In the genomic region with DNA sequence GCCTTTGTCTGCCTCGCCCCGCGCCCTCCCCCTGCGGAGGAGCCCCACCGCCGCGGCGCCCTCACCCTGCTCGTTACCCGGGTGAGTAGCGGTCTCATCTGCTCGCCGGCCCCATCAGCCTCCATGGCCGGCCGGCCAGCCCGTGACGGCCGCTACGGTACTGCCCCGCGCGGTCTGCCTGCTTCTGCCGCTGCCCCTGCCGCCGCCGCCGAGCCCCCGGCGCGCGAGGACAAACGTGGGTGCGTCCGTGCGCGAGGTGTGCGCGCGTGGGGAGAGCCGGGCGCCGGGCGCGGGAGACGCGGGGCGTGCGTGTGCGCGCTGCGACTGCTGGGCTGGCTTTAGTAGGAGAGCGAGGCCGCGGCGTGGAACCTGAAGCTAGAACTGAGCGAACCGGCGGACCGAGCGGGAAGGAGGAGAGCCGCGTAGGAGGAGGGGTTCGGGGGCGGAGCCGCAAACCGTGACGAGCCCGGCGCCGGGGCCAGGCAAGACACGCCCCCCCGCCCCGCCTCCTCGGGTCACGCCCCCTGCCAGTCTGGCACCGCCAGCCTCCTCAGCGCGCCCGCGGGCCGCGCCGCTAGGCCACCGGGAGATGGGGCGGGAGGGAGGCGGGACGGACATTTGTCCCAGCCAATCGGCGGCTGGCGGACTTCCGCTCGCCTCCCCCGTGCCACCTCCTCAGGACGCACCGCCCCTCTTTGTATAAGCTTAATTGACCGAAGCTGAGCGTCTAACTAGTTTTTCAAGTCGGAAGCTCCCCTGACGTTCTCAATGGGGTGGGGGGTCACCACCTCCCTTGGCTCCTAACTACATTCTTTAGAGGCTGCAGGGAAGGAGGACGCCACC, we compare ENCODE assay signal across 8 cellular contexts. TPM values are rescaled to one million over a fixed set of nuclear protein-coding genes. Genes with fewer than 3 reads are reported as not detected.
DNase-seq lines count a peak whose midpoint lies in the region; ATAC-seq and TF ChIP-seq lines count a peak whose summit lies in the region.

SLC4A7 (minus strand) TSS at position 383 of the 843 bp plus-strand sequence; CDS start at position 125, 258 bp downstream.

- peak within 1 kb of the TSS; percentile 98 for H2AFZ ChIP-seq in osteoblast (ENCODE audit: low read length)

- ATAC-seq in HG02588 (IDR thresholded peaks at IDR 0.05; ENCODE audit: unreplicated experiment) (peak; percentile 93), SK-N-SH treated with all-trans-retinoic acid at 6 μM for 48 hours (peak; percentile 95), thoracic aorta (ENCODE audit: insufficient number of reproducible peaks, low FRiP score, low read depth) (peak; percentile 96)
- ATAC-seq in activated naive CD4-positive, alpha-beta T cell treated with anti-CD3 and anti-CD28 coated beads, Interleukin-2, amount 50 U/mL, for 72 hours, result peak; percentile 94 to 95

- no peaks in the 10 kb centered on the region for H3K27me3 ChIP-seq in GM06990 (replicated peaks; ENCODE audit: control insufficient read depth, insufficient read depth, low read length)
- H3K27me3 ChIP-seq in osteoblast (ENCODE audit: insufficient read depth, low read length), result no peaks in the 10 kb centered on the region
- H3K27me3 ChIP-seq in thoracic aorta (replicated peaks; ENCODE audit: insufficient read depth), result no peaks in the 10 kb centered on the region

- no peaks in the 10 kb centered on the region for H3K9me3 ChIP-seq in osteoblast (ENCODE audit: low read depth, low read length)
- no peaks in the 10 kb centered on the region for H3K9me3 ChIP-seq in thoracic aorta

- H3K27ac ChIP-seq in osteoblast (ENCODE audit: low read depth, low read length), result peak within 1 kb of the TSS; percentile 90
- peak within 1 kb of the TSS; percentile 99 for H3K27ac ChIP-seq in thoracic aorta

- TF ChIP-seq CTCF in GM06990 (IDR thresholded peaks at IDR 0.05; ENCODE audit: insufficient read depth, low read length, poor library complexity, severe bottlenecking), result no peak
- TF ChIP-seq CTCF in osteoblast (IDR thresholded peaks at IDR 0.05; ENCODE audit: extremely low read depth, low read depth, low read length), result no peak
- TF ChIP-seq CTCF in thoracic aorta (IDR thresholded peaks at IDR 0.05), result no peak

- peaks cover 50% of the 10 kb centered on the region for H3K79me2 ChIP-seq in osteoblast (ENCODE audit: insufficient read depth, low read length)

- H3K9me3 Mint-ChIP-seq in activated naive CD4-positive, alpha-beta T cell treated with anti-CD3 and anti-CD28 coated beads, Interleukin-2, amount 50 U/mL, for 72 hours, result no peaks in the 10 kb centered on the region

- H4K20me1 ChIP-seq in osteoblast (ENCODE audit: insufficient read depth, low read length), result peaks cover 38% of the 10 kb centered on the region

- H3K27ac Mint-ChIP-seq in activated naive CD4-positive, alpha-beta T cell treated with anti-CD3 and anti-CD28 coated beads, Interleukin-2, amount 50 U/mL, for 72 hours, result peak within 1 kb of the TSS; percentile 94 to 98

- H3K4me3 ChIP-seq in GM06990 (replicated peaks; ENCODE audit: low read depth, low read length), result peak within 1 kb of the TSS; percentile 87
- H3K4me3 ChIP-seq in osteoblast (ENCODE audit: insufficient read depth, low read length), result peak within 1 kb of the TSS; percentile 82
- peak within 1 kb of the TSS; percentile 98 for H3K4me3 ChIP-seq in thoracic aorta

- H3K36me3 Mint-ChIP-seq in activated naive CD4-positive, alpha-beta T cell treated with anti-CD3 and anti-CD28 coated beads, Interleukin-2, amount 50 U/mL, for 72 hours, result peaks cover 9% of the 10 kb centered on the region in 2 donors

- DNase-seq in GM06990 (ENCODE audit: extremely low read depth, insufficient read length), result peak; percentile 98
- peak; percentile 87 for DNase-seq in NCI-H1092 (lab: John Stamatoyannopoulos, UW)
- peak; percentile 97 to 98 for DNase-seq in activated naive CD4-positive, alpha-beta T cell treated with anti-CD3 and anti-CD28 coated beads, Interleukin-2, amount 50 U/mL, for 72 hours (ENCODE audit: low spot score in 2 of 2)
- peak; percentile 97 for DNase-seq in glomerular visceral epithelial cell (ENCODE audit: extremely low spot score)
- peak; percentile 99 for DNase-seq in osteoblast (ENCODE audit: insufficient read length, low spot score, missing footprints)
- DNase-seq in thoracic aorta (ENCODE audit: low spot score), result peak; percentile 80

- H3K4me1 ChIP-seq in osteoblast (ENCODE audit: insufficient read depth, low read length), result peaks cover 29% of the 10 kb centered on the region
- peaks cover 28 to 35% of the 10 kb centered on the region in 2 donors for H3K4me1 ChIP-seq in thoracic aorta (ENCODE audit: control insufficient read depth in 1 of 2, low read depth in 2 of 2)

- no peaks in the 10 kb centered on the region for H3K36me3 ChIP-seq in GM06990 (ENCODE audit: control insufficient read depth, insufficient read depth, low read length)
- peaks cover 3% of the 10 kb centered on the region for H3K36me3 ChIP-seq in osteoblast (ENCODE audit: insufficient read depth, low read length)
- no peaks in the 10 kb centered on the region for H3K36me3 ChIP-seq in thoracic aorta

- peak within 1 kb of the TSS; percentile 99 for H3K4me2 ChIP-seq in osteoblast (ENCODE audit: insufficient read depth, low read length)

TF ChIP-seq in SK-N-SH treated with all-trans-retinoic acid at 6 μM for 48 hours, 23 proteins besides CTCF, POLR2A, EP300 and RAD21:
- TF ChIP-seq, protein P1, sequence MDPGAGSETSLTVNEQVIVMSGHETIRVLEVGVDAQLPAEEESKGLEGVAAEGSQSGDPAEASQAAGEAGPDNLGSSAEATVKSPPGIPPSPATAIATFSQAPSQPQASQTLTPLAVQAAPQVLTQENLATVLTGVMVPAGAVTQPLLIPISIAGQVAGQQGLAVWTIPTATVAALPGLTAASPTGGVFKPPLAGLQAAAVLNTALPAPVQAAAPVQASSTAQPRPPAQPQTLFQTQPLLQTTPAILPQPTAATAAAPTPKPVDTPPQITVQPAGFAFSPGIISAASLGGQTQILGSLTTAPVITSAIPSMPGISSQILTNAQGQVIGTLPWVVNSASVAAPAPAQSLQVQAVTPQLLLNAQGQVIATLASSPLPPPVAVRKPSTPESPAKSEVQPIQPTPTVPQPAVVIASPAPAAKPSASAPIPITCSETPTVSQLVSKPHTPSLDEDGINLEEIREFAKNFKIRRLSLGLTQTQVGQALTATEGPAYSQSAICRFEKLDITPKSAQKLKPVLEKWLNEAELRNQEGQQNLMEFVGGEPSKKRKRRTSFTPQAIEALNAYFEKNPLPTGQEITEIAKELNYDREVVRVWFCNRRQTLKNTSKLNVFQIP (CRISPR knock-in tag; IDR thresholded peaks at IDR 0.05; ENCODE audit: borderline replicate concordance, low read depth), result no peak
- no peak for TF ChIP-seq ZFP3 (CRISPR knock-in tag; IDR thresholded peaks at IDR 0.05)
- TF ChIP-seq ISL1 (CRISPR knock-in tag; IDR thresholded peaks at IDR 0.05), result no peak
- TF ChIP-seq OSR1 (CRISPR knock-in tag; IDR thresholded peaks at IDR 0.05), result no peak
- no peak for TF ChIP-seq CSDC2 (CRISPR knock-in tag; IDR thresholded peaks at IDR 0.05)
- no peak for TF ChIP-seq SNAI2 (CRISPR knock-in tag; IDR thresholded peaks at IDR 0.05)
- TF ChIP-seq, protein P2, sequence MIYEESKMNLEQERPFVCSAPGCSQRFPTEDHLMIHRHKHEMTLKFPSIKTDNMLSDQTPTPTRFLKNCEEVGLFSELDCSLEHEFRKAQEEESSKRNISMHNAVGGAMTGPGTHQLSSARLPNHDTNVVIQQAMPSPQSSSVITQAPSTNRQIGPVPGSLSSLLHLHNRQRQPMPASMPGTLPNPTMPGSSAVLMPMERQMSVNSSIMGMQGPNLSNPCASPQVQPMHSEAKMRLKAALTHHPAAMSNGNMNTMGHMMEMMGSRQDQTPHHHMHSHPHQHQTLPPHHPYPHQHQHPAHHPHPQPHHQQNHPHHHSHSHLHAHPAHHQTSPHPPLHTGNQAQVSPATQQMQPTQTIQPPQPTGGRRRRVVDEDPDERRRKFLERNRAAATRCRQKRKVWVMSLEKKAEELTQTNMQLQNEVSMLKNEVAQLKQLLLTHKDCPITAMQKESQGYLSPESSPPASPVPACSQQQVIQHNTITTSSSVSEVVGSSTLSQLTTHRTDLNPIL (CRISPR knock-in tag; IDR thresholded peaks at IDR 0.05; ENCODE audit: low read depth), result no peak
- TF ChIP-seq, protein P3, sequence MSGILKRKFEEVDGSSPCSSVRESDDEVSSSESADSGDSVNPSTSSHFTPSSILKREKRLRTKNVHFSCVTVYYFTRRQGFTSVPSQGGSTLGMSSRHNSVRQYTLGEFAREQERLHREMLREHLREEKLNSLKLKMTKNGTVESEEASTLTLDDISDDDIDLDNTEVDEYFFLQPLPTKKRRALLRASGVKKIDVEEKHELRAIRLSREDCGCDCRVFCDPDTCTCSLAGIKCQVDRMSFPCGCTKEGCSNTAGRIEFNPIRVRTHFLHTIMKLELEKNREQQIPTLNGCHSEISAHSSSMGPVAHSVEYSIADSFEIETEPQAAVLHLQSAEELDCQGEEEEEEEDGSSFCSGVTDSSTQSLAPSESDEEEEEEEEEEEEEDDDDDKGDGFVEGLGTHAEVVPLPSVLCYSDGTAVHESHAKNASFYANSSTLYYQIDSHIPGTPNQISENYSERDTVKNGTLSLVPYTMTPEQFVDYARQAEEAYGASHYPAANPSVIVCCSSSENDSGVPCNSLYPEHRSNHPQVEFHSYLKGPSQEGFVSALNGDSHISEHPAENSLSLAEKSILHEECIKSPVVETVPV (CRISPR knock-in tag; IDR thresholded peaks at IDR 0.05), result no peak
- TF ChIP-seq GLIS3 (CRISPR knock-in tag; IDR thresholded peaks at IDR 0.05), result no peak; the same call in 1 of the 2 replicates

RNA-seq across cellular contexts. Expression of gene SLC4A7, which starts in this region (rescaled TPM):
- 10 to 100 TPM; 37.5 to 57.0 TPM for total RNA-seq in activated naive CD4-positive, alpha-beta T cell treated with anti-CD3 and anti-CD28 coated beads, Interleukin-2, amount 50 U/mL, for 72 hours
- total RNA-seq in osteoblast, result 203 and 281 TPM in 2 replicates
- 100 to 1,000 TPM in 1 of 2 donors, 10 to 100 TPM in 1; 50.0 to 176 TPM for total RNA-seq in thoracic aorta

Comparison
In these comparisons a context has a peak if more than half of its experiments do, and no peak if none do; other contexts are left out.
1. Peak in every context shown above with its lines: DNase-seq, ATAC-seq, H3K4me3 ChIP-seq and H3K27ac ChIP-seq.